ENCODE assay signal across 13 cellular contexts in genomic region chr6:11194399-11195274, GRCh38. TPM values are rescaled to one million over a fixed set of nuclear protein-coding genes. Genes with fewer than 3 reads are reported as not detected.
A peak's percentile ranks its signal among the peaks of the same experiment; 100 is the strongest.
DNase-seq lines count a peak whose midpoint lies in the region; ATAC-seq and TF ChIP-seq lines count a peak whose summit lies in the region.
"Had no signal": no experiment of that assay in that cellular context is flagged by ENCODE, and none has a peak within 500 bp of the region (broad histone marks: within the 10 kb centered on the region; RNA-seq: fewer than 3 reads in every experiment).

No MANE protein-coding gene starts in this region.

- no peak for TF ChIP-seq CTCF in Calu3 (IDR thresholded peaks at IDR 0.05; ENCODE audit: unreplicated experiment)
- no peak for TF ChIP-seq CTCF in ascending aorta (IDR thresholded peaks at IDR 0.05)
- TF ChIP-seq CTCF in heart right ventricle (IDR thresholded peaks at IDR 0.05): no peak
- TF ChIP-seq CTCF in osteocyte (IDR thresholded peaks at IDR 0.05): peak; percentile 31

- 25 to 28% methylated on average over 12 of the region's 12 CpGs for WGBS in heart right ventricle, 2 donors

- ATAC-seq in heart right ventricle: peak in 7 of 8 donors; percentile 26 to 60 (median 45)
- ATAC-seq in activated naive CD4-positive, alpha-beta T cell treated with anti-CD3 and anti-CD28 coated beads, Interleukin-2, amount 50 U/mL, for 72 hours: no peak

- no peaks in the 10 kb centered on the region for H3K27me3 ChIP-seq in ascending aorta
- no peaks in the 10 kb centered on the region for H3K27me3 ChIP-seq in heart right ventricle
- H3K27me3 ChIP-seq: BLaER1 had no signal

- CTCF ChIA-PET in Calu3 (lab: Charles Lee): no interaction called here

- peaks cover 50 to 62% of the 10 kb centered on the region in 2 donors for H3K36me3 ChIP-seq in ascending aorta
- peaks cover 0 to 67% (median 28%) of the 10 kb centered on the region in 9 donors for H3K36me3 ChIP-seq in heart right ventricle

- peak overlapping the region in 1 of 2 donors; percentile 4 for H3K4me3 ChIP-seq in ascending aorta
- peak overlapping the region in 2 of 10 donors; percentile 10 for H3K4me3 ChIP-seq in heart right ventricle
- H3K4me3 ChIP-seq: BLaER1, PC-9 had no signal

- H3K36me3 Mint-ChIP-seq in Calu3 (ENCODE audit: insufficient read depth, unreplicated experiment) (peaks cover 50% of the 10 kb centered on the region), osteocyte (ENCODE audit: unreplicated experiment) (peaks cover 17% of the 10 kb centered on the region)
- H3K36me3 Mint-ChIP-seq in activated naive CD4-positive, alpha-beta T cell treated with anti-CD3 and anti-CD28 coated beads, Interleukin-2, amount 50 U/mL, for 72 hours: peaks cover 21 to 42% of the 10 kb centered on the region in 2 donors

- H3K9me3 ChIP-seq in ascending aorta: no peaks in the 10 kb centered on the region
- no peaks in the 10 kb centered on the region for H3K9me3 ChIP-seq in heart right ventricle

- DNase-seq in Calu3: no peak
- peak in 1 of 2 donors; percentile 79 for DNase-seq in ascending aorta (ENCODE audit: low spot score in 2 of 2)
- DNase-seq in heart right ventricle: no peak
- DNase-seq in osteocyte (ENCODE audit: extremely low spot score, unreplicated experiment): peak; percentile 65
- no peak for DNase-seq in HPDE6-E6E7 (ENCODE audit: extremely low spot score)
- no peak for DNase-seq in activated naive CD4-positive, alpha-beta T cell treated with anti-CD3 and anti-CD28 coated beads, Interleukin-2, amount 50 U/mL, for 72 hours (ENCODE audit: low spot score in 2 of 2)
- no peak for DNase-seq in epidermal melanocyte (ENCODE audit: insufficient read length, low spot score)
- DNase-seq in NCI-H748 (lab: John Stamatoyannopoulos, UW; ENCODE audit: unreplicated experiment): no peak
- DNase-seq: activated gamma-delta T cell treated with Interleukin-2 at 50 U/mL for 16 hours, NCI-H1092, PC-9 had no signal

- peak overlapping the region; percentile 70 to 83 for H3K27ac ChIP-seq in ascending aorta
- H3K27ac ChIP-seq in heart right ventricle: peak overlapping the region in 8 of 10 donors; percentile 43 to 80 (median 57)
- H3K27ac ChIP-seq: BLaER1, PC-9 had no signal

- H3K27ac Mint-ChIP-seq in Calu3 (ENCODE audit: unreplicated experiment) (peak overlapping the region; percentile 77), osteocyte (ENCODE audit: unreplicated experiment) (peak overlapping the region; percentile 92)
- H3K27ac Mint-ChIP-seq in activated naive CD4-positive, alpha-beta T cell treated with anti-CD3 and anti-CD28 coated beads, Interleukin-2, amount 50 U/mL, for 72 hours: no peak overlapping the region
- H3K27ac Mint-ChIP-seq: progenitor cell of endocrine pancreas had no signal

- H3K4me1 ChIP-seq in ascending aorta (peaks cover 6 to 51% of the 10 kb centered on the region in 2 donors), heart right ventricle (peaks cover 2 to 58% (median 45%) of the 10 kb centered on the region in 9 donors)

- H3K4me1 Mint-ChIP-seq in Calu3 (ENCODE audit: low read depth, unreplicated experiment) (peaks cover 46% of the 10 kb centered on the region), osteocyte (ENCODE audit: unreplicated experiment) (peaks cover 54% of the 10 kb centered on the region)

- BruUV-seq in Calu3 (replicated peaks; lab: Mats Ljungman, UMichigan): TSS peak; percentile 94

- intact Hi-C loops in Calu3 (cut with micrococcal nuclease; ENCODE audit: unreplicated experiment) (no loop called here), ascending aorta (cut with DNase I) (loop anchor here (5.0 kb wide), 2 partner anchors 38 to 168 kb away; partner anchors contain the start of gene NEDD9), heart right ventricle (cut with DNase I) (loop anchor here in 1 of 10 donors (10.0 kb wide), 1 partner anchor 1310 kb away; no protein-coding TSS in a partner anchor)

- H3K9me3 Mint-ChIP-seq in Calu3 (ENCODE audit: low read depth, unreplicated experiment): no peaks in the 10 kb centered on the region
- no peaks in the 10 kb centered on the region for H3K9me3 Mint-ChIP-seq in osteocyte (ENCODE audit: unreplicated experiment)
- peaks cover 0 to 4% of the 10 kb centered on the region in 2 donors for H3K9me3 Mint-ChIP-seq in activated naive CD4-positive, alpha-beta T cell treated with anti-CD3 and anti-CD28 coated beads, Interleukin-2, amount 50 U/mL, for 72 hours

- H3K4me3 Mint-ChIP-seq in Calu3 (ENCODE audit: low read depth, unreplicated experiment) (peak overlapping the region; percentile 14), osteocyte (ENCODE audit: unreplicated experiment) (peak overlapping the region; percentile 41)

- H3K27me3 Mint-ChIP-seq in Calu3 (ENCODE audit: unreplicated experiment) (no peaks in the 10 kb centered on the region), osteocyte (ENCODE audit: unreplicated experiment) (no peaks in the 10 kb centered on the region)
- H3K27me3 Mint-ChIP-seq: progenitor cell of endocrine pancreas had no signal

RNA-seq across cellular contexts. Expression of gene NEDD9, which starts 37.8 kb away (rescaled TPM):
- total RNA-seq in Calu3 (2022) (18.2 and 28.1 TPM in 2 replicates), ascending aorta (150 TPM), heart right ventricle (10 to 100 TPM; 10.8 to 34.2 (median 24.6) TPM), osteocyte (8.8 and 10.3 TPM in 2 replicates)
- polyA plus RNA-seq in heart right ventricle: 10 to 100 TPM; 18.7 to 19.3 TPM
- 10 to 100 TPM; 11.0 to 24.4 TPM for total RNA-seq in activated naive CD4-positive, alpha-beta T cell treated with anti-CD3 and anti-CD28 coated beads, Interleukin-2, amount 50 U/mL, for 72 hours

Comparison
In these comparisons a context has a peak if more than half of its experiments do, and no peak if none do; other contexts are left out.
1. H3K27ac Mint-ChIP-seq: peak in Calu3 (single experiment) and osteocyte (single experiment); none in activated naive CD4-positive, alpha-beta T cell treated with anti-CD3 and anti-CD28 coated beads, Interleukin-2, amount 50 U/mL, for 72 hours (0 of 2).
2. ATAC-seq: peak in heart right ventricle (7 of 8); none in activated naive CD4-positive, alpha-beta T cell treated with anti-CD3 and anti-CD28 coated beads, Interleukin-2, amount 50 U/mL, for 72 hours (0 of 2).